24 cellular contexts compared by ENCODE assay signal in genomic region chr11:71478216-71478840, GRCh38. TPM values are rescaled to one million over a fixed set of nuclear protein-coding genes. Genes with fewer than 3 reads are reported as not detected.
"Had no signal": no experiment of that assay in that cellular context is flagged by ENCODE, and none has a peak within 500 bp of the region (broad histone marks: within the 10 kb centered on the region; RNA-seq: fewer than 3 reads in every experiment).

No MANE protein-coding gene starts in this region.

- H3K4me3 ChIP-seq: breast epithelium, Peyer's patch had no signal

- ATAC-seq: activated CD4-positive, CD25-positive, alpha-beta regulatory T cell treated with anti-CD3 and anti-CD28 coated beads, Interleukin-2, amount 50 U/mL, for 24 hours; activated CD8-positive, alpha-beta T cell treated with anti-CD3 and anti-CD28 coated beads, Interleukin-2, amount 10 ng/mL, durations not matched to agents 7 days and 5 days had no signal

- H3K9me3 Mint-ChIP-seq: T-helper 1 cell treated with Interleukin-12 subunit alpha and Interleukin-12 subunit beta and Interleukin-4 antibody, amounts not matched to agents 30 μg/mL and 1 μg/mL, for 36 hours had no signal

- H3K27ac ChIP-seq: breast epithelium, Peyer's patch, RWPE1 had no signal

- H3K4me1 ChIP-seq: breast epithelium, Peyer's patch had no signal

- H3K27me3 ChIP-seq: breast epithelium, Peyer's patch had no signal

- H3K27ac Mint-ChIP-seq: activated CD8-positive, alpha-beta T cell treated with anti-CD3 and anti-CD28 coated beads, Interleukin-2, amount 10 ng/mL, durations not matched to agents 7 days and 5 days; T-helper 1 cell treated with Interleukin-12 subunit alpha and Interleukin-12 subunit beta and Interleukin-4 antibody, amounts not matched to agents 30 μg/mL and 1 μg/mL, for 36 hours had no signal

- H3K4me3 Mint-ChIP-seq: activated CD8-positive, alpha-beta T cell treated with anti-CD3 and anti-CD28 coated beads, Interleukin-2, amount 10 ng/mL, durations not matched to agents 7 days and 5 days; T-helper 1 cell treated with Interleukin-12 subunit alpha and Interleukin-12 subunit beta and Interleukin-4 antibody, amounts not matched to agents 30 μg/mL and 1 μg/mL, for 36 hours had no signal

- DNase-seq: activated CD4-positive, alpha-beta T cell treated with anti-CD3 and anti-CD28 coated beads for 4 hours; activated CD4-positive, alpha-beta T cell treated with anti-CD3 and anti-CD28 coated beads, Interleukin-2, amount 50 U/mL, for 4 hours; activated CD8-positive, alpha-beta memory T cell treated with anti-CD3 and anti-CD28 coated beads, Interleukin-2, amount 50 U/mL, for 48 hours; activated CD8-positive, alpha-beta T cell treated with anti-CD3 and anti-CD28 coated beads, Interleukin-2, amount 10 ng/mL, durations not matched to agents 7 days and 5 days; activated naive CD4-positive, alpha-beta T cell treated with anti-CD3 and anti-CD28 coated beads, Interleukin-2, amount 50 U/mL, for 16 hours; activated T-cell treated with anti-CD3 and anti-CD28 coated beads, Interleukin-2, amount 50 U/mL, for 1 hour; aorta; central memory CD4-positive, alpha-beta T cell; Kasumi-1; KBM-7; NCI-H1048; NCI-H2029; NCI-H2107; NCI-H345; NCI-H510A treated with DMSO at 0.1 percent for 48 hours; NCI-H69; NK-92 treated with Interleukin-12 subunit alpha and Interleukin-12 subunit beta, amount 100 ng/mL, for 24 hours; OCI-M1; Peyer's patch; SHP77 treated with DMSO at 0.1 percent for 48 hours had no signal

- H3K9me3 ChIP-seq: breast epithelium, Peyer's patch had no signal

RNA-seq across cellular contexts. Expression of gene KRTAP5-7, which starts 48.7 kb away (rescaled TPM):
- total RNA-seq: activated CD8-positive, alpha-beta T cell treated with anti-CD3 and anti-CD28 coated beads, Interleukin-2, amount 10 ng/mL, durations not matched to agents 7 days and 5 days had no signal
- polyA plus RNA-seq: aorta had no signal

RNA-seq across cellular contexts. Expression of gene KRTAP5-8, which starts 59.5 kb away (rescaled TPM):
- polyA plus RNA-seq: aorta had no signal
